Comparison of ENCODE assay signal across 1 cellular context in the genomic region with DNA sequence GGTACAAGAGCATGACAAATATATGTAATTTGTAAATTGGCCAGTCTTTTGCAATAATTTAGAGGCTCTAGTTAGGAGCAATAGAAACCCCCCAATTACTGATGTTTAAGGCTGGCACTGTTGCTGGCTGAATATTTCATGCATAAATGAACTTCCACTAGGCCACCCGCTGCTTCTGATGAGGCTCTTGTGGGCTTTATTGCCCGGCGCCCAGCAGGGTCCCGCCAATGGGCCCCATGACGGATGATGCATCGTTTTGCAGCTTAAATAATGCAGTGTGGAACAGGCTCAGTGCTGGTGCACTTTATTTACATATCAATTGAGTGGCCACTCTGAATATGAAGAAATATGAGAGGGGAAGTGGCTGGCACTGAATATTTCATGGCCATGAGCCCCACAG.
TF ChIP-seq lines count a peak whose summit lies in the region.

No MANE protein-coding gene starts in this region.

TF ChIP-seq in IMR-90, 13 proteins besides CTCF, POLR2A, EP300 and RAD21 (continued from another document):
- TF ChIP-seq SMC3 (IDR thresholded peaks at IDR 0.05; ENCODE audit: low read depth, low read length): no peak
- no peak for TF ChIP-seq MAFK (IDR thresholded peaks at IDR 0.05; ENCODE audit: low read depth, low read length)
- TF ChIP-seq USF2 (IDR thresholded peaks at IDR 0.05; ENCODE audit: low read depth, low read length): no peak
- TF ChIP-seq BHLHE40 (IDR thresholded peaks at IDR 0.05; ENCODE audit: low read depth, low read length): no peak
- no peak for TF ChIP-seq MAZ (IDR thresholded peaks at IDR 0.05; ENCODE audit: borderline replicate concordance, low read depth, low read length)
- TF ChIP-seq CEBPB (IDR thresholded peaks at IDR 0.05; ENCODE audit: low read depth, low read length): no peak
- no peak for TF ChIP-seq FOS (IDR thresholded peaks at IDR 0.05; ENCODE audit: low read depth, low read length)
